Comparison of ENCODE assay signal across 27 cellular contexts in the genomic region with DNA sequence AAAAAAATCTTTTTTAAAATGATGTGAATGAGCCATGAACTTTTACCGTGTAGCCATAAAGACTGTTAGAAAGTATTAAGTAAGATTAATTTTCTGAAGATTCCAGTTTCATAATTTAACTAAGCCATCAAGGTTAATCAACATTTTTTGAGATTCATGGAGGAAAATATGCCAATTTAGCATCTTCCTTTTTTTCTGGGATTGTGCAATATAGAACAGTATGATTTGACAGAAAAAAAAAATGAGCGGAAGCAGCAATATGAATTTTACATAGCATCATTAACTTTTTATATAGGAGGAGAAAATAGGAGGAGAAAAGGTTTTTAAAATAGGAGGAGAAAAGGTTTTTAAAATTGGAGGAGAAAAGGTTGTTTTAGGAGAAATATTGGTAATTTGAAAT.
"Had no signal": no experiment of that assay in that cellular context is flagged by ENCODE, and none has a peak within 500 bp of the region (broad histone marks: within the 10 kb centered on the region; RNA-seq: fewer than 3 reads in every experiment).

No MANE protein-coding gene starts in this region.

- H3K27ac ChIP-seq: colonic mucosa, coronary artery, dorsolateral prefrontal cortex, epithelial cell of prostate, esophagus muscularis mucosa, esophagus squamous epithelium, foreskin keratinocyte, gastrocnemius medialis, gastroesophageal sphincter, heart left ventricle, heart right ventricle had no signal

- H3K36me3 ChIP-seq: colonic mucosa, esophagus muscularis mucosa, esophagus squamous epithelium, gastrocnemius medialis, gastroesophageal sphincter, heart left ventricle, heart right ventricle had no signal

- FAIRE-seq: colon, endometrium, endothelial cell of umbilical vein had no signal

- ATAC-seq: effector memory CD8-positive, alpha-beta T cell; esophagus mucosa; foreskin keratinocyte; gastrocnemius medialis; gastroesophageal sphincter; heart left ventricle; heart right ventricle had no signal

- H3K4me1 ChIP-seq: colonic mucosa, esophagus muscularis mucosa, esophagus squamous epithelium, foreskin keratinocyte, gastrocnemius medialis, gastroesophageal sphincter, heart left ventricle, heart right ventricle had no signal

- DNase-seq: colonic mucosa; cortex of kidney; dermis blood vessel endothelial cell; dorsolateral prefrontal cortex; effector CD4-positive, alpha-beta T cell; effector CD8-positive, alpha-beta T cell; effector memory CD4-positive, alpha-beta T cell; effector memory CD8-positive, alpha-beta T cell; endodermal cell; erythroblast; esophagus squamous epithelium; foreskin fibroblast; foreskin keratinocyte; foreskin melanocyte; gastrocnemius medialis; glutamatergic neuron; head of caudate nucleus; heart left ventricle; heart right ventricle had no signal

- H3K9me3 ChIP-seq: colonic mucosa, esophagus muscularis mucosa, esophagus squamous epithelium, gastrocnemius medialis, gastroesophageal sphincter, heart left ventricle, heart right ventricle had no signal

- H3K27me3 ChIP-seq: colonic mucosa, dorsolateral prefrontal cortex, esophagus muscularis mucosa, esophagus squamous epithelium, foreskin keratinocyte, gastrocnemius medialis, gastroesophageal sphincter, heart left ventricle, heart right ventricle had no signal

- H3K4me3 ChIP-seq: colonic mucosa, coronary artery, dorsolateral prefrontal cortex, esophagus muscularis mucosa, esophagus squamous epithelium, gastrocnemius medialis, gastroesophageal sphincter, heart left ventricle, heart right ventricle had no signal
